8 cellular contexts compared by ENCODE assay signal in the genomic region with DNA sequence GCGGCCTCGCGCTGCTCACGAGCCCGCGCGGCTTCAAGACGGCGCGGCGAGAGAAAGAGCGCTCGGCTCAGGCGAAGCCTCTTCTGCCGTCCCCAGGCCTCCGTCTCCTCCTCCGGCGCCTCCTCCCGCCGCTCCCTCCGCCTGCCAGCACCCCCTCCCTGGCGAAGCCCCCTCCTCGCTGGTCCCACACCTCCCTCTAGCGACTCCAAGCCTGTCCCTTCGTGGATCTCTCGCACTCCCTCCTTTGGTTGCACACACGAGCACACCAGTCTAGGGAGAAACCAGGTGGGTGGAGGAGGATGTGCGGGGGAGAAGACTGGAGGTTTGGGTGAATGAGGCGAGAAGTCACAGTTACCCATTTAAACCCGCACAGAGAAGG. TPM values are rescaled to one million over a fixed set of nuclear protein-coding genes. Genes with fewer than 3 reads are reported as not detected.
DNase-seq lines count a peak whose midpoint lies in the region; ATAC-seq and TF ChIP-seq lines count a peak whose summit lies in the region.

TSS of gene CAMK2D (minus strand) at position 57 of the 379 bp plus-strand sequence. CDS start 670 bp downstream, outside the sequence.

- WGBS in body of pancreas, 2 donors: 1% methylated on average over 21 to 30 of the region's 30 CpGs
- WGBS in iPS DF 6.9 (ENCODE audit: insufficient coverage, insufficient read length): no CpG with 5 or more reads among the region's 30 CpGs
- 0 to 1% methylated on average over 30 of the region's 30 CpGs for WGBS in sigmoid colon, 2 donors

- in situ Hi-C loops in KBM-7 (cut with MboI; ENCODE audit: low pct_unique_long_range_greater_than_20kb, low sequenced_read_pairs): no loop called here

- TF ChIP-seq POLR2A in body of pancreas (IDR thresholded peaks at IDR 0.05) (no peak), sigmoid colon (IDR thresholded peaks at IDR 0.05) (peak; percentile 27 to 36)

- H3K4me3 ChIP-seq in body of pancreas: peak within 1 kb of the TSS; percentile 48 to 77
- H3K4me3 ChIP-seq in iPS DF 6.9 (ENCODE audit: low read length): peak within 1 kb of the TSS; percentile 60; the same call in 1 of the 2 replicates
- H3K4me3 ChIP-seq in sigmoid colon: peak within 1 kb of the TSS; percentile 75 to 89 (median 80)

- ATAC-seq in GM18498 (IDR thresholded peaks at IDR 0.05; ENCODE audit: unreplicated experiment): peak; percentile 52
- ATAC-seq in HG02884 (IDR thresholded peaks at IDR 0.05; ENCODE audit: unreplicated experiment): peak; percentile 49
- peak; percentile 74 for ATAC-seq in body of pancreas

- no peak for TF ChIP-seq EP300 in sigmoid colon (IDR thresholded peaks at IDR 0.05)

- H3K27ac ChIP-seq in body of pancreas: peak within 1 kb of the TSS; percentile 97 to 99 (median 99)
- no peak within 1 kb of the TSS for H3K27ac ChIP-seq in iPS DF 6.9 (ENCODE audit: low read length)
- peak within 1 kb of the TSS; percentile 92 to 99 (median 98) for H3K27ac ChIP-seq in sigmoid colon

- H3K36me3 ChIP-seq in body of pancreas (replicated peaks in 1 of 2; ENCODE audit: insufficient read depth in 1 of 2, low read depth in 2 of 2): no peaks in the 10 kb centered on the region
- H3K36me3 ChIP-seq in iPS DF 6.9 (ENCODE audit: control insufficient read depth, insufficient read depth, low read length): no peaks in the 10 kb centered on the region
- H3K36me3 ChIP-seq in sigmoid colon: no peaks in the 10 kb centered on the region

- peak; percentile 41 to 90 (median 60) for TF ChIP-seq CTCF in body of pancreas (IDR thresholded peaks at IDR 0.05)
- peak in 3 of 4 experiments; percentile 42 to 64 (median 47) for TF ChIP-seq CTCF in sigmoid colon (IDR thresholded peaks at IDR 0.05)

- H3K4me1 ChIP-seq in body of pancreas (peaks cover 8% of the 10 kb centered on the region), iPS DF 6.9 (ENCODE audit: control insufficient read depth, insufficient read depth, low read length) (peaks cover 2% of the 10 kb centered on the region; the same call in 1 of the 2 replicates), sigmoid colon (peaks cover 0 to 34% (median 24%) of the 10 kb centered on the region in 4 donors)

- intact Hi-C loops in body of pancreas (cut with DNase I) (no loop called here), sigmoid colon (cut with DNase I) (loop anchor here (1.0 to 5.0 kb wide), 5 partner anchors 74 to 367 kb away; no protein-coding TSS in a partner anchor)

- H3K27me3 ChIP-seq in body of pancreas (no peaks in the 10 kb centered on the region), iPS DF 6.9 (ENCODE audit: control insufficient read depth, insufficient read depth, low read length) (peaks cover 3% of the 10 kb centered on the region; the same call in 1 of the 2 replicates), sigmoid colon (no peaks in the 10 kb centered on the region)

- DNase-seq in NCI-H1694 (lab: John Stamatoyannopoulos, UW): peak; percentile 51
- DNase-seq in T-helper 22 cell (ENCODE audit: low read depth): peak; percentile 74
- peak; percentile 85 to 89 (median 86) for DNase-seq in body of pancreas
- DNase-seq in iPS DF 6.9 (ENCODE audit: low read depth, low spot score): no peak
- peak; percentile 95 for DNase-seq in sigmoid colon
- DNase-seq in KBM-7: no peak

- no peaks in the 10 kb centered on the region for H3K9me3 ChIP-seq in body of pancreas
- no peaks in the 10 kb centered on the region for H3K9me3 ChIP-seq in iPS DF 6.9 (ENCODE audit: control insufficient read depth, insufficient read depth, low read length)
- no peaks in the 10 kb centered on the region for H3K9me3 ChIP-seq in sigmoid colon

RNA-seq across cellular contexts. Expression of gene CAMK2D, which starts in this region (rescaled TPM):
- total RNA-seq in body of pancreas: 10 to 100 TPM; 25.7 to 29.3 TPM
- 10 to 100 TPM; 54.0 to 78.1 (median 68.8) TPM for total RNA-seq in sigmoid colon
- 10 to 100 TPM; 24.3 to 34.0 (median 28.2) TPM for polyA plus RNA-seq in sigmoid colon

Comparison
In these comparisons a context has a peak if more than half of its experiments do, and no peak if none do; other contexts are left out.
1. DNase-seq: peak in NCI-H1694 (single experiment), T-helper 22 cell (single experiment), body of pancreas (4 of 4) and sigmoid colon (single experiment); none in iPS DF 6.9 (single experiment) and KBM-7 (single experiment).
2. POLR2A ChIP-seq: peak in sigmoid colon (2 of 2); none in body of pancreas (0 of 3).
3. Peak in every context shown above with its lines, with median percentiles within 50 percentile points of each other: ATAC-seq and H3K4me3 ChIP-seq.